8 cellular contexts compared by ENCODE assay signal in genomic region chr2:233354971-233355574, GRCh38. TPM values are rescaled to one million over a fixed set of nuclear protein-coding genes. Genes with fewer than 3 reads are reported as not detected.
A peak's percentile ranks its signal among the peaks of the same experiment; 100 is the strongest.
DNase-seq lines count a peak whose midpoint lies in the region; ATAC-seq, FAIRE-seq and TF ChIP-seq lines count a peak whose summit lies in the region.

No MANE protein-coding gene starts in this region.

- no peak overlapping the region for H3K14ac ChIP-seq in H1 (ENCODE audit: insufficient read length)

- no peak overlapping the region for H2BK15ac ChIP-seq in H1 (ENCODE audit: low read length)

- H2BK5ac ChIP-seq in H1 (ENCODE audit: low read depth, low read length) = no peak overlapping the region

- H4K91ac ChIP-seq in H1 (replicated peaks; ENCODE audit: insufficient read length, low read length) = no peak overlapping the region

- H4K20me1 ChIP-seq in SU-DHL-6 (ENCODE audit: low read depth, low read length) (peaks cover 4% of the 10 kb centered on the region; the same call in 1 of the 2 replicates), H1 (replicated peaks in 1 of 2; ENCODE audit: control insufficient read depth in 1 of 2, insufficient read depth in 2 of 2, low read length in 2 of 2) (peaks cover 8 to 15% of the 10 kb centered on the region in 2 experiments)

- no peak for FAIRE-seq in H1 (lab: Jason Lieb, UNC)

- H4K8ac ChIP-seq in H1 (ENCODE audit: extremely low read depth, insufficient read depth, low read length) = no peak overlapping the region

- no peak overlapping the region for H4K5ac ChIP-seq in H1 (ENCODE audit: insufficient read length, low read depth, low read length)

- peak overlapping the region; percentile 62 for H3K9ac ChIP-seq in SU-DHL-6 (ENCODE audit: low read length)
- peak overlapping the region in 1 of 4 experiments; percentile 90; a peak in 2 of 7 replicates for H3K9ac ChIP-seq in H1 (replicated peaks in 1 of 4; ENCODE audit: extremely low read depth in 1 of 4, low read depth in 3 of 4, low read length in 3 of 4)
- H3K9ac ChIP-seq in muscle layer of colon (ENCODE audit: low read length) = peak overlapping the region; percentile 11

- POLR2A ChIA-PET in H1 (lab: Charles Lee; ENCODE audit: partially characterized antibody) = interaction anchor here (0.8 to 1.8 kb wide), 2 partner anchors 11 to 13 kb away, joined by 3 to 6 read pairs; no protein-coding TSS in a partner anchor

- no peak overlapping the region for H2AK5ac ChIP-seq in H1 (ENCODE audit: low read depth, low read length)

- H3K79me1 ChIP-seq in H1 (ENCODE audit: low read depth, low read length) = peaks cover 3% of the 10 kb centered on the region; the same call in 1 of the 2 replicates

- H3K56ac ChIP-seq in H1 (replicated peaks; ENCODE audit: insufficient read length, low read depth, low read length) = no peak overlapping the region

- H3K27ac ChIP-seq in SU-DHL-6 (ENCODE audit: low read depth, low read length) (no peak overlapping the region), H1 (ENCODE audit: low read depth, low read length) (no peak overlapping the region), muscle layer of colon (ENCODE audit: low read depth, low read length) (peak overlapping the region; percentile 6)

- H3K27me3 ChIP-seq in SU-DHL-6 (ENCODE audit: low read length) (no peaks in the 10 kb centered on the region), H1 (replicated peaks in 1 of 4; ENCODE audit: control insufficient read depth in 3 of 4, extremely low read depth in 1 of 4, insufficient read depth in 3 of 4, low read length in 3 of 4) (peaks cover 0 to 28% (median 15%) of the 10 kb centered on the region in 4 experiments; a peak in 5 of 7 replicates), muscle layer of colon (ENCODE audit: control insufficient read depth in 1 of 2, insufficient read depth in 2 of 2, low read length in 2 of 2) (no peaks in the 10 kb centered on the region)

- no peak overlapping the region; the same call in 1 of the 2 replicates for H3K18ac ChIP-seq in H1 (ENCODE audit: extremely low read depth, low read length)

- peaks cover 19% of the 10 kb centered on the region for H3F3A ChIP-seq in SU-DHL-6 (ENCODE audit: insufficient read depth)

- no peak for TF ChIP-seq POLR2A in H1 (IDR thresholded peaks at IDR 0.05; ENCODE audit: control extremely low read depth in 1 of 2, low read depth in 2 of 2, low read length in 2 of 2)

- no peak overlapping the region for H3K4ac ChIP-seq in H1 (replicated peaks; ENCODE audit: insufficient read length, low read depth, low read length)

- 12% methylated on average over 18 of the region's 46 CpGs; no CpG with 5 or more reads in 1 of the 2 experiments for WGBS in H1 (ENCODE audit: extremely low coverage in 1 of 2, insufficient coverage in 1 of 2, insufficient read length in 1 of 2, insufficient replicate concordance in 2 of 2, low coverage in 1 of 2, low lambda C conversion rate in 2 of 2, missing lambda C conversion rate in 1 of 2), 2 experiments

- peaks cover 10% of the 10 kb centered on the region; the same call in 1 of the 2 replicates for H3K79me2 ChIP-seq in SU-DHL-6 (ENCODE audit: insufficient read depth, low read length)
- peaks cover 0 to 29% of the 10 kb centered on the region in 2 experiments; a peak in 2 of 4 replicates for H3K79me2 ChIP-seq in H1 (ENCODE audit: control insufficient read depth in 1 of 2, insufficient read depth in 2 of 2, low read length in 2 of 2)

- H3K4me1 ChIP-seq in H1 (replicated peaks in 1 of 4; ENCODE audit: control insufficient read depth in 3 of 4, insufficient read depth in 4 of 4, low read length in 3 of 4) (peaks cover 0 to 5% (median 4%) of the 10 kb centered on the region in 4 experiments; a peak in 4 of 7 replicates), muscle layer of colon (ENCODE audit: insufficient read depth, low read length) (peaks cover 40% of the 10 kb centered on the region)

- H2BK12ac ChIP-seq in H1 (ENCODE audit: low read depth, low read length) = no peak overlapping the region

- no peak overlapping the region for H2BK20ac ChIP-seq in H1 (ENCODE audit: low read length)

- H3K4me3 ChIP-seq in SU-DHL-6 (ENCODE audit: insufficient read depth, low read length, poor library complexity, severe bottlenecking) = peak overlapping the region; percentile 73
- H3K4me3 ChIP-seq in H1 (ENCODE audit: extremely low read depth in 1 of 4, insufficient read depth in 2 of 4, low read depth in 3 of 4, low read length in 4 of 4) = peak overlapping the region; percentile 53 to 90 (median 72)
- peak overlapping the region; percentile 63 to 72 for H3K4me3 ChIP-seq in muscle layer of colon (ENCODE audit: low read depth in 1 of 2, low read length in 2 of 2)

- peaks cover 11% of the 10 kb centered on the region; the same call in 1 of the 2 replicates for H3K36me3 ChIP-seq in SU-DHL-6 (ENCODE audit: low read length)
- no peaks in the 10 kb centered on the region for H3K36me3 ChIP-seq in H1 (ENCODE audit: control insufficient read depth in 2 of 4, insufficient read depth in 4 of 4, low read length in 3 of 4)
- H3K36me3 ChIP-seq in muscle layer of colon (ENCODE audit: insufficient read depth, low read length) = no peaks in the 10 kb centered on the region

- DNase-seq in EH (ENCODE audit: low read depth) (peak; percentile 25), H1 (ENCODE audit: low read depth in 1 of 2, low spot score in 2 of 2) (peak in 1 of 2 experiments; percentile 64), LoVo (ENCODE audit: low spot score) (no peak)

- TF ChIP-seq EP300 in H1 (IDR thresholded peaks at IDR 0.05; ENCODE audit: borderline replicate concordance in 1 of 2, low read depth in 2 of 2, low read length in 2 of 2) = no peak

- no peaks in the 10 kb centered on the region for H3K9me2 ChIP-seq in SU-DHL-6 (replicated peaks; ENCODE audit: insufficient read depth, low read length)

- ATAC-seq in HG02588 (IDR thresholded peaks at IDR 0.05; ENCODE audit: unreplicated experiment) = peak; percentile 13
- no peak for ATAC-seq in GM21381 (IDR thresholded peaks at IDR 0.05; ENCODE audit: unreplicated experiment)
- no peak for ATAC-seq in HG02973 (IDR thresholded peaks at IDR 0.05; ENCODE audit: unreplicated experiment)

- H2AFZ ChIP-seq in SU-DHL-6 (ENCODE audit: low read depth, low read length, severe bottlenecking) (no peak overlapping the region), H1 (ENCODE audit: low read length) (peak overlapping the region; percentile 48; the same call in 1 of the 2 replicates)

- H3K4me2 ChIP-seq in SU-DHL-6 (ENCODE audit: low read depth, low read length, poor library complexity, severe bottlenecking) (peak overlapping the region; percentile 84), H1 (ENCODE audit: insufficient read depth in 1 of 2, low read depth in 2 of 2, low read length in 2 of 2) (peak overlapping the region; percentile 74 to 82)

- peaks cover 11% of the 10 kb centered on the region for H3K23me2 ChIP-seq in H1 (ENCODE audit: low read depth, low read length)

- TF ChIP-seq CTCF in SU-DHL-6 (IDR thresholded peaks at IDR 0.05; ENCODE audit: insufficient read depth, low read length, poor library complexity, severe bottlenecking) (no peak), H1 (IDR thresholded peaks at IDR 0.05; ENCODE audit: control extremely low read depth in 1 of 3, insufficient read depth in 1 of 3, low read depth in 1 of 3, low read length in 3 of 3) (no peak)

- H2BK120ac ChIP-seq in H1 (replicated peaks; ENCODE audit: low read depth, low read length) = no peak overlapping the region

- no peak for TF ChIP-seq RAD21 in H1 (IDR thresholded peaks at IDR 0.05 in 1 of 2, conservative IDR thresholded peaks at IDR 0.05 in 1 of 2; ENCODE audit: low read depth in 2 of 2, low read length in 2 of 2)

- H3K23ac ChIP-seq in H1 (ENCODE audit: insufficient read length) = no peak overlapping the region

- H3K9me3 ChIP-seq in SU-DHL-6 (ENCODE audit: insufficient read depth, low read length) (no peaks in the 10 kb centered on the region), H1 (ENCODE audit: insufficient read depth in 2 of 2, low read depth in 1 of 2, low read length in 1 of 2) (peaks cover 0 to 7% of the 10 kb centered on the region in 2 experiments; a peak in 1 of 4 replicates), muscle layer of colon (ENCODE audit: low read length) (no peaks in the 10 kb centered on the region)

- CTCF ChIA-PET in H1 (lab: Charles Lee; ENCODE audit: partially characterized antibody) = interaction anchor here (0.6 to 2.9 kb wide), 5 partner anchors 12 to 93 kb away, joined by 3 to 11 read pairs (median 4); no protein-coding TSS in a partner anchor

TF ChIP-seq in H1, 55 proteins besides CTCF, POLR2A, EP300 and RAD21 (continues in another document):
- no peak for TF ChIP-seq MAFK (IDR thresholded peaks at IDR 0.05; ENCODE audit: low read depth, low read length)
- no peak for TF ChIP-seq USF2 (IDR thresholded peaks at IDR 0.05; ENCODE audit: low read length)

RNA-seq across cellular contexts. Expression of gene DGKD, which starts 0.8 kb away (rescaled TPM):
- 30.9 and 31.3 TPM in 2 replicates for total RNA-seq in H1 (2021; fragmentation: NEBNext Ultra II Directional; extraction: Animal tissue kit (Norgen Biotek cat#: 25700))
- 7.7 and 16.6 TPM in 2 replicates for polyA plus RNA-seq in H1 (2011; rRNA removed)
- 13.0 TPM for polyA plus RNA-seq in H1 (2011; cell fraction: cytosol; rRNA removed)
- 71.8 TPM for polyA plus RNA-seq in H1 (2011; cell fraction: nucleus; rRNA removed)
- polyA plus RNA-seq in H1 (2012, experiment 1 of 2) = 11.2 to 22.9 TPM (median 14.6 TPM) in 4 replicates
- 9.4 TPM for polyA plus RNA-seq in H1 (2012, experiment 2 of 2)
- polyA plus RNA-seq in H1 (2013, experiment 1 of 2) = 8.8 TPM
- 8.9 TPM for polyA plus RNA-seq in H1 (2013, experiment 2 of 2)
- polyA minus RNA-seq in H1 (2011; rRNA and poly(A)+ RNA removed) = 33.2 and 44.4 TPM in 2 replicates
- 13.4 TPM for polyA minus RNA-seq in H1 (2011; cell fraction: cytosol; rRNA and poly(A)+ RNA removed)
- 21.6 TPM for polyA minus RNA-seq in H1 (2011; cell fraction: nucleus; rRNA and poly(A)+ RNA removed)

RNA-seq across cellular contexts. Expression of gene SAG, which starts 47.5 kb away (rescaled TPM):
- not detected in 2 replicates for total RNA-seq in H1 (2021; fragmentation: NEBNext Ultra II Directional; extraction: Animal tissue kit (Norgen Biotek cat#: 25700))
- not detected in 2 replicates for polyA plus RNA-seq in H1 (2011; rRNA removed)
- not detected for polyA plus RNA-seq in H1 (2011; cell fraction: cytosol; rRNA removed)
- not detected for polyA plus RNA-seq in H1 (2011; cell fraction: nucleus; rRNA removed)
- not detected in 4 replicates for polyA plus RNA-seq in H1 (2012, experiment 1 of 2)
- not detected for polyA plus RNA-seq in H1 (2012, experiment 2 of 2)
- not detected for polyA plus RNA-seq in H1 (2013, experiment 1 of 2)
- polyA plus RNA-seq in H1 (2013, experiment 2 of 2) = not detected
- polyA minus RNA-seq in H1 (2011; rRNA and poly(A)+ RNA removed) = not detected in 2 replicates
- not detected for polyA minus RNA-seq in H1 (2011; cell fraction: cytosol; rRNA and poly(A)+ RNA removed)
- polyA minus RNA-seq in H1 (2011; cell fraction: nucleus; rRNA and poly(A)+ RNA removed) = not detected
